In genomic region chr17:74452841-74453661, GRCh38 we compare ENCODE assay signal across 7 cellular contexts. TPM values are rescaled to one million over a fixed set of nuclear protein-coding genes. Genes with fewer than 3 reads are reported as not detected.
DNase-seq lines count a peak whose midpoint lies in the region; ATAC-seq, FAIRE-seq and TF ChIP-seq lines count a peak whose summit lies in the region.

No MANE protein-coding gene starts in this region.

- H3K27me3 ChIP-seq in keratinocyte (ENCODE audit: control insufficient read depth, extremely low read depth, insufficient read depth, low read length): peaks cover 28% of the 10 kb centered on the region

- no peaks in the 10 kb centered on the region for H3K9me3 ChIP-seq in keratinocyte (ENCODE audit: control insufficient read depth, low read depth, low read length)

- H3K79me2 ChIP-seq in keratinocyte (ENCODE audit: control insufficient read depth, insufficient read depth, low read length): no peaks in the 10 kb centered on the region

- H3K4me3 Mint-ChIP-seq in activated naive CD8-positive, alpha-beta T cell: peak overlapping the region; percentile 51
- peak overlapping the region; percentile 29 to 46 for H3K4me3 Mint-ChIP-seq in stimulated activated naive B cell treated with anti-CD40 and anti-IgM and Interleukin-4, amounts not matched to agents 10 μg/mL and 1 μg/mL and 100 μg/mL, for 72 hours
- no peak overlapping the region for H3K4me3 Mint-ChIP-seq in activated T-helper 2 cell treated with anti-CD3 and anti-CD28 coated beads, Interferon-gamma antibody, Interleukin-2, Interleukin-4, amounts not matched to agents 10 μg/mL and 5 μg/mL and 100 μg/mL, durations not matched to agents 14 hours and 24 hours and 36 hours (ENCODE audit: low read depth)

- no peak for FAIRE-seq in keratinocyte (lab: Jason Lieb, UNC)

- no peak overlapping the region for H3K9ac ChIP-seq in keratinocyte (ENCODE audit: control insufficient read depth, extremely low read depth, insufficient read depth, low read length)

- H2AFZ ChIP-seq in keratinocyte (ENCODE audit: control insufficient read depth, low read length): no peak overlapping the region

- peaks cover 9% of the 10 kb centered on the region for H3K4me1 Mint-ChIP-seq in activated naive CD8-positive, alpha-beta T cell (ENCODE audit: low read depth)
- peaks cover 11% of the 10 kb centered on the region in 2 donors for H3K4me1 Mint-ChIP-seq in stimulated activated naive B cell treated with anti-CD40 and anti-IgM and Interleukin-4, amounts not matched to agents 10 μg/mL and 1 μg/mL and 100 μg/mL, for 72 hours
- peaks cover 7% of the 10 kb centered on the region for H3K4me1 Mint-ChIP-seq in activated T-helper 2 cell treated with anti-CD3 and anti-CD28 coated beads, Interferon-gamma antibody, Interleukin-2, Interleukin-4, amounts not matched to agents 10 μg/mL and 5 μg/mL and 100 μg/mL, durations not matched to agents 14 hours and 24 hours and 36 hours (ENCODE audit: low read depth)

- no peaks in the 10 kb centered on the region for H3K9me3 Mint-ChIP-seq in activated naive CD8-positive, alpha-beta T cell (ENCODE audit: low read depth)
- H3K9me3 Mint-ChIP-seq in stimulated activated naive B cell treated with anti-CD40 and anti-IgM and Interleukin-4, amounts not matched to agents 10 μg/mL and 1 μg/mL and 100 μg/mL, for 72 hours: no peaks in the 10 kb centered on the region
- H3K9me3 Mint-ChIP-seq in activated T-helper 2 cell treated with anti-CD3 and anti-CD28 coated beads, Interferon-gamma antibody, Interleukin-2, Interleukin-4, amounts not matched to agents 10 μg/mL and 5 μg/mL and 100 μg/mL, durations not matched to agents 14 hours and 24 hours and 36 hours: no peaks in the 10 kb centered on the region

- no peaks in the 10 kb centered on the region for H4K20me1 ChIP-seq in keratinocyte (ENCODE audit: control insufficient read depth, extremely low read depth, insufficient read depth, low read length)

- dilution Hi-C loops in keratinocyte (cut with MboI; ENCODE audit: extremely low pct_ligation_motif_present, low sequenced_read_pairs): no loop called here

- DNase-seq in LNCaP clone FGC (ENCODE audit: low read depth) (no peak), keratinocyte (ENCODE audit: low read depth, low spot score) (no peak), GDM1 (lab: John Stamatoyannopoulos, UW) (no peak), posterior vena cava (ENCODE audit: low spot score) (no peak)
- no peak for DNase-seq in stimulated activated naive B cell treated with anti-CD40 and anti-IgM and Interleukin-4, amounts not matched to agents 10 μg/mL and 1 μg/mL and 100 μg/mL, for 72 hours
- no peak for DNase-seq in activated T-helper 2 cell treated with anti-CD3 and anti-CD28 coated beads, Interferon-gamma antibody, Interleukin-2, Interleukin-4, amounts not matched to agents 10 μg/mL and 5 μg/mL and 100 μg/mL, durations not matched to agents 14 hours and 24 hours and 36 hours (ENCODE audit: low spot score)

- H3K36me3 Mint-ChIP-seq in activated naive CD8-positive, alpha-beta T cell: no peaks in the 10 kb centered on the region
- H3K36me3 Mint-ChIP-seq in stimulated activated naive B cell treated with anti-CD40 and anti-IgM and Interleukin-4, amounts not matched to agents 10 μg/mL and 1 μg/mL and 100 μg/mL, for 72 hours: no peaks in the 10 kb centered on the region
- no peaks in the 10 kb centered on the region for H3K36me3 Mint-ChIP-seq in activated T-helper 2 cell treated with anti-CD3 and anti-CD28 coated beads, Interferon-gamma antibody, Interleukin-2, Interleukin-4, amounts not matched to agents 10 μg/mL and 5 μg/mL and 100 μg/mL, durations not matched to agents 14 hours and 24 hours and 36 hours (ENCODE audit: low read depth)

- no peak overlapping the region for H3K27ac Mint-ChIP-seq in activated naive CD8-positive, alpha-beta T cell
- peak overlapping the region; percentile 70 for H3K27ac Mint-ChIP-seq in stimulated activated naive B cell treated with anti-CD40 and anti-IgM and Interleukin-4, amounts not matched to agents 10 μg/mL and 1 μg/mL and 100 μg/mL, for 72 hours
- H3K27ac Mint-ChIP-seq in activated T-helper 2 cell treated with anti-CD3 and anti-CD28 coated beads, Interferon-gamma antibody, Interleukin-2, Interleukin-4, amounts not matched to agents 10 μg/mL and 5 μg/mL and 100 μg/mL, durations not matched to agents 14 hours and 24 hours and 36 hours: no peak overlapping the region

- peaks cover 0 to 1% of the 10 kb centered on the region in 2 experiments for H3K36me3 ChIP-seq in keratinocyte (ENCODE audit: control insufficient read depth in 2 of 2, extremely low read depth in 1 of 2, insufficient read depth in 2 of 2, low read length in 2 of 2)

- H3K9me1 ChIP-seq in keratinocyte (ENCODE audit: control insufficient read depth, extremely low read depth, insufficient read depth, low read length): no peaks in the 10 kb centered on the region

- no peaks in the 10 kb centered on the region for H3K27me3 Mint-ChIP-seq in activated naive CD8-positive, alpha-beta T cell
- peaks cover 32 to 33% of the 10 kb centered on the region in 2 donors for H3K27me3 Mint-ChIP-seq in stimulated activated naive B cell treated with anti-CD40 and anti-IgM and Interleukin-4, amounts not matched to agents 10 μg/mL and 1 μg/mL and 100 μg/mL, for 72 hours
- H3K27me3 Mint-ChIP-seq in activated T-helper 2 cell treated with anti-CD3 and anti-CD28 coated beads, Interferon-gamma antibody, Interleukin-2, Interleukin-4, amounts not matched to agents 10 μg/mL and 5 μg/mL and 100 μg/mL, durations not matched to agents 14 hours and 24 hours and 36 hours (ENCODE audit: low read depth): peaks cover 2% of the 10 kb centered on the region

- TF ChIP-seq CTCF in LNCaP clone FGC (IDR thresholded peaks at IDR 0.05; ENCODE audit: control insufficient read depth, extremely low read depth, insufficient read depth) (no peak), keratinocyte (optimal IDR thresholded peaks at IDR 0.05 in 1 of 3, IDR thresholded peaks at IDR 0.05 in 1 of 3, conservative IDR thresholded peaks at IDR 0.05 in 1 of 3; ENCODE audit: extremely low read depth in 1 of 3, insufficient read depth in 2 of 3, low read length in 3 of 3) (no peak)

- H3K4me3 ChIP-seq in LNCaP clone FGC (ENCODE audit: low read depth, low read length): peak overlapping the region; percentile 57
- no peak overlapping the region for H3K4me3 ChIP-seq in keratinocyte (ENCODE audit: control insufficient read depth in 2 of 3, extremely low read depth in 1 of 3, insufficient read depth in 2 of 3, low read depth in 1 of 3, low read length in 3 of 3)

- ATAC-seq in stimulated activated naive B cell treated with anti-CD40 and anti-IgM and Interleukin-4, amounts not matched to agents 10 μg/mL and 1 μg/mL and 100 μg/mL, for 72 hours (replicated peaks): no peak

- peak overlapping the region; percentile 69 for H3K4me2 ChIP-seq in keratinocyte (ENCODE audit: control insufficient read depth, extremely low read depth, insufficient read depth, low read depth, low read length)

- intact Hi-C loops in activated T-helper 2 cell treated with anti-CD3 and anti-CD28 coated beads, Interferon-gamma antibody, Interleukin-2, Interleukin-4, amounts not matched to agents 10 μg/mL and 5 μg/mL and 100 μg/mL, durations not matched to agents 14 hours and 24 hours and 36 hours (cut with micrococcal nuclease): no loop called here
- intact Hi-C loops in posterior vena cava (cut with DNase I): loop anchor here in 1 of 2 donors (10.0 kb wide), 1 partner anchor 238 kb away; the partner anchor contains the start of gene TTYH2

- H3K27ac ChIP-seq in keratinocyte (ENCODE audit: control insufficient read depth, insufficient read depth, low read length): no peak overlapping the region

- peaks cover 10% of the 10 kb centered on the region for H3K4me1 ChIP-seq in keratinocyte (ENCODE audit: control insufficient read depth, extremely low read depth, insufficient read depth, low read length)

RNA-seq across cellular contexts. Expression of gene CD300A, which starts 13.4 kb away (rescaled TPM):
- 0.07 to 0.10 TPM in 2 of 3 replicates, not detected in the other for polyA plus RNA-seq in keratinocyte
- polyA plus RNA-seq in keratinocyte (2011; ENCODE audit: low read depth): not detected
- polyA plus RNA-seq in keratinocyte (2011; cell fraction: cytosol; rRNA removed): not detected in 2 replicates
- polyA plus RNA-seq in keratinocyte (2011; cell fraction: nucleus; rRNA removed): 0.08 TPM in 1 of 2 replicates, not detected in the other
- 0.11 TPM in 1 of 2 replicates, not detected in the other for polyA plus RNA-seq in keratinocyte (2012; ENCODE audit: low replicate concordance)
- polyA minus RNA-seq in keratinocyte: not detected in 3 replicates
- not detected for polyA minus RNA-seq in keratinocyte (2011; cell fraction: cytosol; rRNA and poly(A)+ RNA removed)
- polyA minus RNA-seq in keratinocyte (2011; cell fraction: nucleus; rRNA and poly(A)+ RNA removed): not detected in 2 replicates
- total RNA-seq in activated T-helper 2 cell treated with anti-CD3 and anti-CD28 coated beads, Interferon-gamma antibody, Interleukin-2, Interleukin-4, amounts not matched to agents 10 μg/mL and 5 μg/mL and 100 μg/mL, durations not matched to agents 14 hours and 24 hours and 36 hours: 16.6 and 16.7 TPM in 2 replicates
- 1 to 10 TPM; 5.9 to 8.5 TPM for total RNA-seq in posterior vena cava

RNA-seq across cellular contexts. Expression of gene GPRC5C, which starts 21.2 kb away (rescaled TPM):
- 14.2 to 41.2 TPM (median 24.2 TPM) in 3 replicates for polyA plus RNA-seq in keratinocyte
- polyA plus RNA-seq in keratinocyte (2011; ENCODE audit: low read depth): 14.0 TPM
- 10.4 and 20.2 TPM in 2 replicates for polyA plus RNA-seq in keratinocyte (2011; cell fraction: cytosol; rRNA removed)
- polyA plus RNA-seq in keratinocyte (2011; cell fraction: nucleus; rRNA removed): 36.1 and 47.8 TPM in 2 replicates
- polyA plus RNA-seq in keratinocyte (2012; ENCODE audit: low replicate concordance): 13.5 and 18.1 TPM in 2 replicates
- 20.2 to 42.0 TPM (median 31.6 TPM) in 3 replicates for polyA minus RNA-seq in keratinocyte
- 41.1 TPM for polyA minus RNA-seq in keratinocyte (2011; cell fraction: cytosol; rRNA and poly(A)+ RNA removed)
- 51.3 and 59.7 TPM in 2 replicates for polyA minus RNA-seq in keratinocyte (2011; cell fraction: nucleus; rRNA and poly(A)+ RNA removed)
- total RNA-seq in activated T-helper 2 cell treated with anti-CD3 and anti-CD28 coated beads, Interferon-gamma antibody, Interleukin-2, Interleukin-4, amounts not matched to agents 10 μg/mL and 5 μg/mL and 100 μg/mL, durations not matched to agents 14 hours and 24 hours and 36 hours: 0.44 and 0.89 TPM in 2 replicates
- total RNA-seq in posterior vena cava: 10 to 100 TPM in 1 of 2 donors, 1 to 10 TPM in 1; 7.3 to 12.9 TPM
